ENCODE assay signal across 20 cellular contexts in genomic region chr6:38564301-38564700, GRCh38.
DNase-seq lines count a peak whose midpoint lies in the region; ATAC-seq, FAIRE-seq and TF ChIP-seq lines count a peak whose summit lies in the region.
"Had no signal": no experiment of that assay in that cellular context is flagged by ENCODE, and none has a peak within 500 bp of the region (broad histone marks: within the 10 kb centered on the region; RNA-seq: fewer than 3 reads in every experiment).

No MANE protein-coding gene starts in this region.

- H3K4me3 Mint-ChIP-seq in central memory CD8-positive, alpha-beta T cell: no peak overlapping the region
- no peak overlapping the region for H3K4me3 Mint-ChIP-seq in activated CD4-positive, alpha-beta T cell treated with anti-CD3 and anti-CD28 coated beads, Interleukin-2, amount 10 ng/mL, durations not matched to agents 24 days and 14 days
- H3K4me3 Mint-ChIP-seq: CD8-positive, alpha-beta T cell had no signal

- H3K9me3 ChIP-seq in BLaER1 (no peaks in the 10 kb centered on the region), OCI-LY3 (ENCODE audit: insufficient read depth, low read length) (no peaks in the 10 kb centered on the region)
- H3K9me3 ChIP-seq: BE2C, HAP-1 had no signal

- peaks cover 12% of the 10 kb centered on the region for H3K4me1 Mint-ChIP-seq in central memory CD8-positive, alpha-beta T cell
- peaks cover 3% of the 10 kb centered on the region for H3K4me1 Mint-ChIP-seq in activated CD4-positive, alpha-beta T cell treated with anti-CD3 and anti-CD28 coated beads, Interleukin-2, amount 10 ng/mL, durations not matched to agents 24 days and 14 days

- no peak for TF ChIP-seq POLR2A in GM12891 (IDR thresholded peaks at IDR 0.05; ENCODE audit: low read depth, low read length)

- H3K4me1 ChIP-seq in BLaER1 (peaks cover 22% of the 10 kb centered on the region), OCI-LY3 (ENCODE audit: low read length) (peaks cover 6% of the 10 kb centered on the region)

- no peaks in the 10 kb centered on the region for H3K27me3 ChIP-seq in BLaER1
- no peaks in the 10 kb centered on the region for H3K27me3 ChIP-seq in OCI-LY3 (ENCODE audit: low read depth, low read length)
- H3K27me3 ChIP-seq: BE2C had no signal

- H3K36me3 Mint-ChIP-seq in central memory CD8-positive, alpha-beta T cell (ENCODE audit: insufficient read depth): peaks cover 12% of the 10 kb centered on the region
- no peaks in the 10 kb centered on the region for H3K36me3 Mint-ChIP-seq in activated CD4-positive, alpha-beta T cell treated with anti-CD3 and anti-CD28 coated beads, Interleukin-2, amount 10 ng/mL, durations not matched to agents 24 days and 14 days (ENCODE audit: low read depth)

- no peaks in the 10 kb centered on the region for H3K36me3 ChIP-seq in BLaER1
- no peaks in the 10 kb centered on the region for H3K36me3 ChIP-seq in OCI-LY3 (replicated peaks; ENCODE audit: low read depth, low read length)
- H3K36me3 ChIP-seq: BE2C, HAP-1 had no signal

- no peak overlapping the region for H2AFZ ChIP-seq in OCI-LY3 (ENCODE audit: low read depth, low read length)

- H4K20me1 ChIP-seq in BLaER1 (no peaks in the 10 kb centered on the region), OCI-LY3 (ENCODE audit: insufficient read depth, low read length) (no peaks in the 10 kb centered on the region)

- H3K9me3 Mint-ChIP-seq in central memory CD8-positive, alpha-beta T cell: no peaks in the 10 kb centered on the region
- H3K9me3 Mint-ChIP-seq in activated CD4-positive, alpha-beta T cell treated with anti-CD3 and anti-CD28 coated beads, Interleukin-2, amount 10 ng/mL, durations not matched to agents 24 days and 14 days: no peaks in the 10 kb centered on the region
- H3K9me3 Mint-ChIP-seq: CD8-positive, alpha-beta T cell; IgD-negative memory B cell had no signal

- no peak for TF ChIP-seq CTCF in OCI-LY3 (IDR thresholded peaks at IDR 0.05; ENCODE audit: low read depth, low read length)

- DNase-seq in GM12891 (ENCODE audit: insufficient read length, low spot score) (no peak), NCI-H1048 (lab: John Stamatoyannopoulos, UW) (no peak)
- no peak for DNase-seq in central memory CD8-positive, alpha-beta T cell (ENCODE audit: low spot score in 2 of 2)
- DNase-seq in activated CD4-positive, alpha-beta T cell treated with anti-CD3 and anti-CD28 coated beads, Interleukin-2, amount 10 ng/mL, durations not matched to agents 24 days and 14 days: no peak
- DNase-seq: BE2C; Calu3; CD8-positive, alpha-beta T cell; DMS53; DND-41; EL; KBM-7 had no signal

- H3K27ac ChIP-seq in BLaER1 (no peak overlapping the region), OCI-LY3 (ENCODE audit: low read length) (no peak overlapping the region)

- H3K27ac Mint-ChIP-seq in central memory CD8-positive, alpha-beta T cell (ENCODE audit: low read depth): peak overlapping the region; percentile 11
- no peak overlapping the region for H3K27ac Mint-ChIP-seq in activated CD4-positive, alpha-beta T cell treated with anti-CD3 and anti-CD28 coated beads, Interleukin-2, amount 10 ng/mL, durations not matched to agents 24 days and 14 days
- H3K27ac Mint-ChIP-seq: CD8-positive, alpha-beta T cell had no signal

- no peak for FAIRE-seq in GM12891 (lab: Jason Lieb, UNC)
- FAIRE-seq: G401.6, GM19239, H1, HepG2 had no signal

- H3K4me3 ChIP-seq in BLaER1 (no peak overlapping the region), OCI-LY3 (ENCODE audit: low read length) (no peak overlapping the region)
- H3K4me3 ChIP-seq: HAP-1 had no signal

- H3K79me2 ChIP-seq in OCI-LY3 (ENCODE audit: low read length): no peaks in the 10 kb centered on the region

- ATAC-seq in central memory CD8-positive, alpha-beta T cell (replicated peaks; ENCODE audit: extremely low read depth, poor library complexity, severe bottlenecking): no peak
- no peak for ATAC-seq in GM18868 (IDR thresholded peaks at IDR 0.05; ENCODE audit: unreplicated experiment)
- ATAC-seq: CD8-positive, alpha-beta T cell; HepG2 had no signal

- intact Hi-C loops in activated CD4-positive, alpha-beta T cell treated with anti-CD3 and anti-CD28 coated beads, Interleukin-2, amount 10 ng/mL, durations not matched to agents 24 days and 14 days (cut with micrococcal nuclease): no loop called here

- H3K27me3 Mint-ChIP-seq in central memory CD8-positive, alpha-beta T cell: no peaks in the 10 kb centered on the region
- H3K27me3 Mint-ChIP-seq in activated CD4-positive, alpha-beta T cell treated with anti-CD3 and anti-CD28 coated beads, Interleukin-2, amount 10 ng/mL, durations not matched to agents 24 days and 14 days: no peaks in the 10 kb centered on the region
- H3K27me3 Mint-ChIP-seq: IgD-negative memory B cell had no signal

- no peak overlapping the region for H3K9ac ChIP-seq in BLaER1
- no peak overlapping the region for H3K9ac ChIP-seq in OCI-LY3 (ENCODE audit: low read length)

- H3K4me2 ChIP-seq in BLaER1 (peak overlapping the region; percentile 48; the same call in 1 of the 2 replicates), OCI-LY3 (ENCODE audit: low read length) (peak overlapping the region; percentile 22)

TF ChIP-seq in GM12891, 5 proteins besides CTCF, POLR2A, EP300 and RAD21:
- TF ChIP-seq SPI1 (IDR thresholded peaks at IDR 0.05; ENCODE audit: low read depth, low read length) (peak; percentile 75), TAF1 (IDR thresholded peaks at IDR 0.05; ENCODE audit: low read depth, low read length) (no peak)
